Comparison of ENCODE assay signal across 26 cellular contexts in genomic region chr5:144162686-144163085, GRCh38. TPM values are rescaled to one million over a fixed set of nuclear protein-coding genes. Genes with fewer than 3 reads are reported as not detected.
DNase-seq lines count a peak whose midpoint lies in the region; ATAC-seq and TF ChIP-seq lines count a peak whose summit lies in the region.
"Had no signal": no experiment of that assay in that cellular context is flagged by ENCODE, and none has a peak within 500 bp of the region (broad histone marks: within the 10 kb centered on the region; RNA-seq: fewer than 3 reads in every experiment).

No MANE protein-coding gene starts in this region.

- H3K4me1 Mint-ChIP-seq in activated T-cell treated with anti-CD3 and anti-CD28 coated beads, Interleukin-2, amount 50 U/mL, for 24 hours (ENCODE audit: low read depth): peaks cover 20% of the 10 kb centered on the region
- H3K4me1 Mint-ChIP-seq in T-cell (peaks cover 10 to 24% (median 22%) of the 10 kb centered on the region in 3 donors), chondrocyte (ENCODE audit: low read depth) (peaks cover 19% of the 10 kb centered on the region)

- no peak for TF ChIP-seq POLR2A in breast epithelium (IDR thresholded peaks at IDR 0.05)

- no peaks in the 10 kb centered on the region for H3K9me3 Mint-ChIP-seq in activated T-cell treated with anti-CD3 and anti-CD28 coated beads, Interleukin-2, amount 50 U/mL, for 24 hours
- H3K9me3 Mint-ChIP-seq in T-cell (no peaks in the 10 kb centered on the region), chondrocyte (ENCODE audit: low read depth) (no peaks in the 10 kb centered on the region)

- no peak overlapping the region for H3K27ac ChIP-seq in breast epithelium
- H3K27ac ChIP-seq: 22Rv1, KMS-11, SJSA1 had no signal

- CTCF ChIA-PET in T-cell (lab: Charles Lee): interaction anchor here in 1 of 2 donors (0.7 kb wide), 1 partner anchor 25 kb away, joined by 4 read pairs; no protein-coding TSS in a partner anchor

- no peaks in the 10 kb centered on the region for H3K9me3 ChIP-seq in breast epithelium
- H3K9me3 ChIP-seq: Caco-2, SJSA1 had no signal

- ATAC-seq in T-cell (replicated peaks in 1 of 4): no peak
- no peak for ATAC-seq in HG02885 (IDR thresholded peaks at IDR 0.05; ENCODE audit: poor library complexity, unreplicated experiment)

- H3K27ac Mint-ChIP-seq in activated T-cell treated with anti-CD3 and anti-CD28 coated beads, Interleukin-2, amount 50 U/mL, for 24 hours: peak overlapping the region; percentile 55
- H3K27ac Mint-ChIP-seq in T-cell: peak overlapping the region; percentile 67 to 69
- H3K27ac Mint-ChIP-seq in chondrocyte (ENCODE audit: unreplicated experiment): peak overlapping the region; percentile 23

- no peaks in the 10 kb centered on the region for H3K4me1 ChIP-seq in breast epithelium
- H3K4me1 ChIP-seq: Caco-2, SJSA1 had no signal

- H3K36me3 Mint-ChIP-seq in activated T-cell treated with anti-CD3 and anti-CD28 coated beads, Interleukin-2, amount 50 U/mL, for 24 hours (ENCODE audit: low read depth): peaks cover 89% of the 10 kb centered on the region
- H3K36me3 Mint-ChIP-seq in T-cell (peaks cover 54% of the 10 kb centered on the region), chondrocyte (ENCODE audit: low read depth) (peaks cover 32% of the 10 kb centered on the region)

- H3K27me3 Mint-ChIP-seq in activated T-cell treated with anti-CD3 and anti-CD28 coated beads, Interleukin-2, amount 50 U/mL, for 24 hours: no peaks in the 10 kb centered on the region
- H3K27me3 Mint-ChIP-seq in T-cell (no peaks in the 10 kb centered on the region), chondrocyte (ENCODE audit: low read depth) (no peaks in the 10 kb centered on the region)

- H3K4me3 Mint-ChIP-seq in activated T-cell treated with anti-CD3 and anti-CD28 coated beads, Interleukin-2, amount 50 U/mL, for 24 hours: no peak overlapping the region
- no peak overlapping the region for H3K4me3 Mint-ChIP-seq in T-cell
- no peak overlapping the region for H3K4me3 Mint-ChIP-seq in chondrocyte (ENCODE audit: unreplicated experiment)

- no peak for DNase-seq in activated T-cell treated with anti-CD3 and anti-CD28 coated beads, Interleukin-2, amount 50 U/mL, for 24 hours
- no peak for DNase-seq in activated T-cell treated with anti-CD3 and anti-CD28 coated beads, Interleukin-2, amount 50 U/mL, for 48 hours
- DNase-seq in T-cell (no peak), chondrocyte (ENCODE audit: low spot score) (no peak), iris pigment epithelial cell (ENCODE audit: low read depth) (peak; percentile 48), hippocampal formation (lab: John Stamatoyannopoulos, UW) (no peak), breast epithelium (ENCODE audit: low spot score in 2 of 2) (no peak)
- DNase-seq: ACHN, Caco-2, EL, GDM1, H7, NCI-H1092, NCI-H1436, NCI-H187, NCI-H2081 treated with DMSO at 0.1 percent for 48 hours, NCI-H2171, NCI-H226, NCI-H510A, NCI-H69, Right ventricle myocardium superior, RPMI8226 had no signal

- no peaks in the 10 kb centered on the region for H3K36me3 ChIP-seq in breast epithelium

- intact Hi-C loops in breast epithelium (cut with DNase I; ENCODE audit: low total_unique reads): no loop called here

- no peak for TF ChIP-seq CTCF in chondrocyte (IDR thresholded peaks at IDR 0.05)
- TF ChIP-seq CTCF in breast epithelium (IDR thresholded peaks at IDR 0.05): no peak

- POLR2A ChIA-PET in T-cell (lab: Charles Lee): no interaction called here

- H3K4me3 ChIP-seq in breast epithelium: no peak overlapping the region
- H3K4me3 ChIP-seq: SJSA1 had no signal

- no peaks in the 10 kb centered on the region for H3K27me3 ChIP-seq in breast epithelium
- H3K27me3 ChIP-seq: SJSA1 had no signal

RNA-seq across cellular contexts. Expression of gene YIPF5, which starts 7.8 kb away (rescaled TPM):
- total RNA-seq in T-cell (10 to 100 TPM; 32.8 to 47.1 (median 41.2) TPM), chondrocyte (101 to 119 TPM (median 113 TPM) in 3 replicates), breast epithelium (10 to 100 TPM; 30.5 to 50.4 (median 49.9) TPM)

RNA-seq across cellular contexts. Expression of gene KCTD16, which starts 8.0 kb away (rescaled TPM):
- total RNA-seq in T-cell: under 1 TPM in 4 of 5 donors, not detected in 1; 0.03 to 0.20 (median 0.10) TPM
- total RNA-seq in chondrocyte: 0.48 to 1.5 TPM (median 1.3 TPM) in 3 replicates
- total RNA-seq in breast epithelium: under 1 TPM; under 0.01 to 0.33 (median 0.32) TPM
- total RNA-seq: H7 had no signal
